In genomic region chr10:112839928-112840654, GRCh38 we compare ENCODE assay signal across 23 cellular contexts.
"Had no signal": no experiment of that assay in that cellular context is flagged by ENCODE, and none has a peak within 500 bp of the region (broad histone marks: within the 10 kb centered on the region; RNA-seq: fewer than 3 reads in every experiment).

No MANE protein-coding gene starts in this region.

- H3K4me1 Mint-ChIP-seq: natural killer cell; stimulated activated memory B cell treated with anti-CD40 and anti-IgM and Interleukin-4, amounts not matched to agents 10 μg/mL and 1 μg/mL and 100 μg/mL, for 72 hours had no signal

- H3K4me3 Mint-ChIP-seq: endodermal cell; natural killer cell; stimulated activated memory B cell treated with anti-CD40 and anti-IgM and Interleukin-4, amounts not matched to agents 10 μg/mL and 1 μg/mL and 100 μg/mL, for 72 hours; type B pancreatic cell had no signal

- H3K4me1 ChIP-seq: foreskin keratinocyte, parathyroid adenoma, testis had no signal

- H3K36me3 ChIP-seq: esophagus muscularis mucosa, gastroesophageal sphincter, heart left ventricle, left ventricle myocardium inferior, lower lobe of right lung, neutrophil, spleen, tibial artery had no signal

- H3K9me3 Mint-ChIP-seq: natural killer cell, type B pancreatic cell had no signal

- H3K27ac ChIP-seq: esophagus muscularis mucosa, foreskin keratinocyte, gastroesophageal sphincter, heart left ventricle, left ventricle myocardium inferior, lower lobe of right lung, neutrophil, parathyroid adenoma, skin epidermis, spleen, testis, tibial artery had no signal

- H3K4me3 ChIP-seq: esophagus muscularis mucosa, gastroesophageal sphincter, heart left ventricle, left ventricle myocardium inferior, lower lobe of right lung, skin epidermis, spleen, testis, tibial artery had no signal

- H3K27ac Mint-ChIP-seq: endodermal cell; natural killer cell; progenitor cell of endocrine pancreas; stimulated activated memory B cell treated with anti-CD40 and anti-IgM and Interleukin-4, amounts not matched to agents 10 μg/mL and 1 μg/mL and 100 μg/mL, for 72 hours; type B pancreatic cell had no signal

- H3K27me3 ChIP-seq: esophagus muscularis mucosa, foreskin keratinocyte, gastroesophageal sphincter, heart left ventricle, neutrophil, spleen, testis, tibial artery had no signal

- DNase-seq: effector CD8-positive, alpha-beta T cell; endodermal cell; foreskin keratinocyte; heart left ventricle; hippocampal formation; left cardiac atrium; left ventricle myocardium inferior; lower lobe of right lung; natural killer cell; spleen; stimulated activated CD4-positive, alpha-beta T cell treated with anti-CD3 and anti-CD28 coated beads, Interleukin-4, amount 100 ng/mL, for 4 hours; stimulated activated naive CD8-positive, alpha-beta T cell treated with anti-CD3 and anti-CD28 coated beads, Interleukin-15, Interleukin-2, amounts not matched to agents 100 U/mL and 50 U/mL, for 24 hours; substantia nigra; testis; tibial artery had no signal

- ATAC-seq: foreskin keratinocyte; gastroesophageal sphincter; heart left ventricle; left cardiac atrium; lower lobe of right lung; natural killer cell; stimulated activated memory B cell treated with anti-CD40 and anti-IgM and Interleukin-4, amounts not matched to agents 10 μg/mL and 1 μg/mL and 100 μg/mL, for 72 hours; stimulated activated naive CD8-positive, alpha-beta T cell treated with anti-CD3 and anti-CD28 coated beads, Interleukin-15, Interleukin-2, amounts not matched to agents 100 U/mL and 50 U/mL, for 24 hours had no signal

- H3K36me3 Mint-ChIP-seq: natural killer cell, type B pancreatic cell had no signal

- H3K27me3 Mint-ChIP-seq: progenitor cell of endocrine pancreas; stimulated activated memory B cell treated with anti-CD40 and anti-IgM and Interleukin-4, amounts not matched to agents 10 μg/mL and 1 μg/mL and 100 μg/mL, for 72 hours had no signal

- H3K9me3 ChIP-seq: gastroesophageal sphincter, lower lobe of right lung, neutrophil, testis had no signal
